Comparison of ENCODE assay signal across 11 cellular contexts in genomic region chr9:114518599-114519022, GRCh38. TPM values are rescaled to one million over a fixed set of nuclear protein-coding genes. Genes with fewer than 3 reads are reported as not detected.
A peak's percentile ranks its signal among the peaks of the same experiment; 100 is the strongest.
DNase-seq lines count a peak whose midpoint lies in the region; ATAC-seq and TF ChIP-seq lines count a peak whose summit lies in the region.
"Had no signal": no experiment of that assay in that cellular context is flagged by ENCODE, and none has a peak within 500 bp of the region (broad histone marks: within the 10 kb centered on the region; RNA-seq: fewer than 3 reads in every experiment).

No MANE protein-coding gene starts in this region.

- intact Hi-C loops in mucosa of descending colon (cut with DNase I, micrococcal nuclease): loop anchor here in 1 of 2 donors (10.0 kb wide), 1 partner anchor 66 kb away; the partner anchor contains the start of gene ATP6V1G1
- intact Hi-C loops in MCF 10A (cut with micrococcal nuclease): no loop called here

- no TSS peak for BruUV-seq in MCF 10A (replicated peaks; lab: Mats Ljungman, UMichigan)

- no peaks in the 10 kb centered on the region for H3K4me1 Mint-ChIP-seq in MCF 10A (ENCODE audit: insufficient read depth, unreplicated experiment)

- H3K27me3 Mint-ChIP-seq in MCF 10A (ENCODE audit: insufficient read depth, unreplicated experiment): peaks cover 6% of the 10 kb centered on the region

- H3K27ac ChIP-seq in right atrium auricular region: no peak overlapping the region
- H3K27ac ChIP-seq: neural progenitor cell had no signal

- no peaks in the 10 kb centered on the region for H3K27me3 ChIP-seq in right atrium auricular region
- H3K27me3 ChIP-seq: neural progenitor cell had no signal

- H3K4me3 ChIP-seq in mucosa of descending colon (no peak overlapping the region), right atrium auricular region (no peak overlapping the region)
- H3K4me3 ChIP-seq: neural progenitor cell had no signal

- TF ChIP-seq CTCF in mucosa of descending colon (IDR thresholded peaks at IDR 0.05) (no peak), right atrium auricular region (IDR thresholded peaks at IDR 0.05) (no peak), MCF 10A (IDR thresholded peaks at IDR 0.05; ENCODE audit: unreplicated experiment) (no peak)

- no peak overlapping the region for H3K27ac Mint-ChIP-seq in MCF 10A (ENCODE audit: low read depth, unreplicated experiment)
- H3K27ac Mint-ChIP-seq: neural progenitor cell had no signal

- H3K4me1 ChIP-seq in mucosa of descending colon (ENCODE audit: low read depth) (no peaks in the 10 kb centered on the region), right atrium auricular region (no peaks in the 10 kb centered on the region)

- no peak overlapping the region for H3K4me3 Mint-ChIP-seq in MCF 10A (ENCODE audit: unreplicated experiment)
- H3K4me3 Mint-ChIP-seq: neural progenitor cell had no signal

- DNase-seq in mucosa of descending colon: peak in 1 of 3 donors; percentile 15
- DNase-seq in stimulated activated CD8-positive, alpha-beta memory T cell treated with anti-CD3 and anti-CD28 coated beads, Interleukin-4, amount 100 ng/mL, for 48 hours: no peak
- no peak for DNase-seq in right atrium auricular region (ENCODE audit: low spot score)
- no peak for DNase-seq in MCF 10A (ENCODE audit: unreplicated experiment)
- DNase-seq: erythroblast, NCI-H2227 treated with DMSO at 0.1 percent for 48 hours had no signal

- H3K36me3 Mint-ChIP-seq in MCF 10A (ENCODE audit: insufficient read depth, unreplicated experiment): no peaks in the 10 kb centered on the region
- H3K36me3 Mint-ChIP-seq: neural progenitor cell had no signal

- CTCF ChIA-PET in MCF 10A (lab: Yijun Ruan, JAX): interaction anchor here (1.0 to 3.8 kb wide), 2 partner anchors 11 to 31 kb away, joined by 3 to 23 read pairs; no protein-coding TSS in a partner anchor

- peak; percentile 81 for ATAC-seq in GM18909 (IDR thresholded peaks at IDR 0.05; ENCODE audit: poor library complexity, unreplicated experiment)
- ATAC-seq in GM21717 (IDR thresholded peaks at IDR 0.05; ENCODE audit: unreplicated experiment): peak; percentile 89
- peak; percentile 68 for ATAC-seq in HG03460 (IDR thresholded peaks at IDR 0.05; ENCODE audit: unreplicated experiment)
- ATAC-seq in mucosa of descending colon: peak; percentile 45
- ATAC-seq: SK-N-SH treated with all-trans-retinoic acid at 6 μM for 48 hours had no signal

- no peaks in the 10 kb centered on the region for H3K9me3 Mint-ChIP-seq in MCF 10A (ENCODE audit: unreplicated experiment)
- H3K9me3 Mint-ChIP-seq: neural progenitor cell had no signal

- POLR2A ChIA-PET in MCF 10A (lab: Yijun Ruan, JAX): interaction anchor here (0.7 kb wide), 1 partner anchor 11 kb away, joined by 3 read pairs; no protein-coding TSS in a partner anchor

- no peaks in the 10 kb centered on the region for H3K36me3 ChIP-seq in mucosa of descending colon (ENCODE audit: low read depth)
- no peaks in the 10 kb centered on the region for H3K36me3 ChIP-seq in right atrium auricular region
- H3K36me3 ChIP-seq: neural progenitor cell had no signal

- H3K9me3 ChIP-seq in mucosa of descending colon: no peaks in the 10 kb centered on the region
- no peaks in the 10 kb centered on the region for H3K9me3 ChIP-seq in right atrium auricular region

RNA-seq across cellular contexts. Expression of gene WHRN, which starts 13.3 kb away (rescaled TPM):
- 10 to 100 TPM in 1 of 3 donors, 1 to 10 TPM in 2; 2.8 to 19.1 (median 4.7) TPM for total RNA-seq in mucosa of descending colon
- 1 to 10 TPM; 2.6 to 8.2 TPM for total RNA-seq in right atrium auricular region
- 9.4 and 12.8 TPM in 2 replicates for total RNA-seq in MCF 10A (2022)
